In genomic region chr3:134608957-134609525, GRCh38 we compare ENCODE assay signal across 25 cellular contexts. TPM values are rescaled to one million over a fixed set of nuclear protein-coding genes. Genes with fewer than 3 reads are reported as not detected.
"Had no signal": no experiment of that assay in that cellular context is flagged by ENCODE, and none has a peak within 500 bp of the region (broad histone marks: within the 10 kb centered on the region; RNA-seq: fewer than 3 reads in every experiment).

No MANE protein-coding gene starts in this region.

- H3K36me3 Mint-ChIP-seq: naive thymus-derived CD4-positive, alpha-beta T cell; stimulated activated naive B cell treated with anti-CD40 and anti-IgM and Interleukin-4, amounts not matched to agents 10 μg/mL and 1 μg/mL and 100 μg/mL, for 72 hours had no signal

- H3K36me3 ChIP-seq: spleen, thoracic aorta had no signal

- H3K27ac Mint-ChIP-seq: endodermal cell; naive thymus-derived CD4-positive, alpha-beta T cell; nephron progenitor cell; stimulated activated naive B cell treated with anti-CD40 and anti-IgM and Interleukin-4, amounts not matched to agents 10 μg/mL and 1 μg/mL and 100 μg/mL, for 72 hours had no signal

- H3K9me3 Mint-ChIP-seq: endodermal cell; naive thymus-derived CD4-positive, alpha-beta T cell; nephron progenitor cell; stimulated activated naive B cell treated with anti-CD40 and anti-IgM and Interleukin-4, amounts not matched to agents 10 μg/mL and 1 μg/mL and 100 μg/mL, for 72 hours; stimulated activated naive CD8-positive, alpha-beta T cell treated with anti-CD3 and anti-CD28 coated beads, Interleukin-15, amount 100 ng/mL, for 72 hours had no signal

- H2AFZ ChIP-seq: parathyroid adenoma had no signal

- H3K4me3 ChIP-seq: coronary artery, heart left ventricle, spleen, thoracic aorta had no signal

- ATAC-seq: heart left ventricle; left lobe of liver; naive thymus-derived CD4-positive, alpha-beta T cell; sciatic nerve; stimulated activated naive B cell treated with anti-CD40 and anti-IgM and Interleukin-4, amounts not matched to agents 10 μg/mL and 1 μg/mL and 100 μg/mL, for 72 hours; stimulated activated naive CD8-positive, alpha-beta T cell treated with anti-CD3 and anti-CD28 coated beads, Interleukin-15, amount 100 ng/mL, for 72 hours had no signal

- H3K27ac ChIP-seq: coronary artery, heart left ventricle, parathyroid adenoma, spleen, thoracic aorta had no signal

- H3K9ac ChIP-seq: parathyroid adenoma had no signal

- H3K79me2 ChIP-seq: parathyroid adenoma had no signal

- DNase-seq: caudate nucleus; effector CD4-positive, alpha-beta T cell; heart left ventricle; hippocampal formation; mammary epithelial cell; naive thymus-derived CD4-positive, alpha-beta T cell; nephron progenitor cell; occipital lobe; spleen; stimulated activated CD4-positive, alpha-beta T cell treated with anti-CD3 and anti-CD28 coated beads, Interleukin-15, amount 100 ng/mL, for 24 hours; stimulated activated CD4-positive, alpha-beta T cell treated with anti-CD3 and anti-CD28 coated beads, Interleukin-1b, Interleukin-23, amount 100 ng/mL, for 48 hours; stimulated activated CD4-positive, alpha-beta T cell treated with anti-CD3 and anti-CD28 coated beads, Interleukin-4, amount 100 ng/mL, for 4 hours; stimulated activated naive B cell treated with anti-CD40 and anti-IgM and Interleukin-4, amounts not matched to agents 10 μg/mL and 1 μg/mL and 100 μg/mL, for 72 hours; stimulated activated naive CD8-positive, alpha-beta T cell treated with anti-CD3 and anti-CD28 coated beads, Interleukin-15, amount 100 ng/mL, for 72 hours; trophoblast cell had no signal

- H3K9me3 ChIP-seq: heart left ventricle, spleen, thoracic aorta had no signal

- H3K4me1 Mint-ChIP-seq: endodermal cell; stimulated activated naive B cell treated with anti-CD40 and anti-IgM and Interleukin-4, amounts not matched to agents 10 μg/mL and 1 μg/mL and 100 μg/mL, for 72 hours; stimulated activated naive CD8-positive, alpha-beta T cell treated with anti-CD3 and anti-CD28 coated beads, Interleukin-15, amount 100 ng/mL, for 72 hours had no signal

- H3K27me3 ChIP-seq: heart left ventricle had no signal

- H3K4me3 Mint-ChIP-seq: endodermal cell; naive thymus-derived CD4-positive, alpha-beta T cell; nephron progenitor cell; stimulated activated naive B cell treated with anti-CD40 and anti-IgM and Interleukin-4, amounts not matched to agents 10 μg/mL and 1 μg/mL and 100 μg/mL, for 72 hours; stimulated activated naive CD8-positive, alpha-beta T cell treated with anti-CD3 and anti-CD28 coated beads, Interleukin-15, amount 100 ng/mL, for 72 hours had no signal

RNA-seq across cellular contexts. Expression of gene KY, which starts 41.8 kb away (rescaled TPM):
- total RNA-seq: dermis microvascular lymphatic vessel endothelial cell; endodermal cell; left lobe of liver; mesenteric fat pad; naive thymus-derived CD4-positive, alpha-beta T cell; pulmonary artery endothelial cell; subcutaneous adipose tissue had no signal
- polyA plus RNA-seq: naive thymus-derived CD4-positive, alpha-beta T cell; spleen had no signal
